9 cellular contexts compared by ENCODE assay signal in genomic region chr1:39102537-39103320, GRCh38.
DNase-seq lines count a peak whose midpoint lies in the region; ATAC-seq and TF ChIP-seq lines count a peak whose summit lies in the region.
"Had no signal": no experiment of that assay in that cellular context is flagged by ENCODE, and none has a peak within 500 bp of the region (broad histone marks: within the 10 kb centered on the region; RNA-seq: fewer than 3 reads in every experiment).

No MANE protein-coding gene starts in this region.

- H3K4me1 Mint-ChIP-seq in activated naive CD4-positive, alpha-beta T cell treated with anti-CD3 and anti-CD28 coated beads, Interleukin-2, amount 50 U/mL, for 24 hours: peaks cover 43% of the 10 kb centered on the region

- no peak for ATAC-seq in HG03469 (IDR thresholded peaks at IDR 0.05; ENCODE audit: unreplicated experiment)

- no peaks in the 10 kb centered on the region for H3K9me3 Mint-ChIP-seq in activated naive CD4-positive, alpha-beta T cell treated with anti-CD3 and anti-CD28 coated beads, Interleukin-2, amount 50 U/mL, for 24 hours
- H3K9me3 Mint-ChIP-seq: CD8-positive, alpha-beta memory T cell had no signal

- no peak overlapping the region for H2AFZ ChIP-seq in osteoblast (ENCODE audit: low read length)

- H3K36me3 ChIP-seq in HUES48 (ENCODE audit: control insufficient read depth, insufficient read depth, low read length) (no peaks in the 10 kb centered on the region), osteoblast (ENCODE audit: insufficient read depth, low read length) (no peaks in the 10 kb centered on the region)

- no peaks in the 10 kb centered on the region for H3K36me3 Mint-ChIP-seq in activated naive CD4-positive, alpha-beta T cell treated with anti-CD3 and anti-CD28 coated beads, Interleukin-2, amount 50 U/mL, for 24 hours
- H3K36me3 Mint-ChIP-seq: CD8-positive, alpha-beta memory T cell had no signal

- peak; percentile 12 for DNase-seq in activated CD4-positive, CD25-positive, alpha-beta regulatory T cell treated with anti-CD3 and anti-CD28 coated beads, Interleukin-2, amount 50 U/mL, for 72 hours
- no peak for DNase-seq in activated CD4-positive, CD25-positive, alpha-beta regulatory T cell (lab: John Stamatoyannopoulos, UW)
- DNase-seq in NCI-H774 (lab: John Stamatoyannopoulos, UW): peak; percentile 67
- peak; percentile 75 for DNase-seq in glomerular visceral epithelial cell (ENCODE audit: extremely low spot score)
- DNase-seq in osteoblast (ENCODE audit: insufficient read length, low spot score, missing footprints): peak; percentile 93

- H3K9me3 ChIP-seq in HUES48 (ENCODE audit: control insufficient read depth, insufficient read depth, low read length) (no peaks in the 10 kb centered on the region), osteoblast (ENCODE audit: low read depth, low read length) (no peaks in the 10 kb centered on the region)

- H3K27me3 Mint-ChIP-seq in activated naive CD4-positive, alpha-beta T cell treated with anti-CD3 and anti-CD28 coated beads, Interleukin-2, amount 50 U/mL, for 24 hours: no peaks in the 10 kb centered on the region

- H3K27ac Mint-ChIP-seq in activated naive CD4-positive, alpha-beta T cell treated with anti-CD3 and anti-CD28 coated beads, Interleukin-2, amount 50 U/mL, for 24 hours: peak overlapping the region; percentile 52

- H3K27me3 ChIP-seq in HUES48 (ENCODE audit: control insufficient read depth, insufficient read depth, low read length): no peaks in the 10 kb centered on the region
- H3K27me3 ChIP-seq in osteoblast (ENCODE audit: insufficient read depth, low read length): no peaks in the 10 kb centered on the region

- peak overlapping the region; percentile 61 for H3K4me3 Mint-ChIP-seq in activated naive CD4-positive, alpha-beta T cell treated with anti-CD3 and anti-CD28 coated beads, Interleukin-2, amount 50 U/mL, for 24 hours

- H3K79me2 ChIP-seq in osteoblast (ENCODE audit: insufficient read depth, low read length): peaks cover 23% of the 10 kb centered on the region

- H4K20me1 ChIP-seq in osteoblast (ENCODE audit: insufficient read depth, low read length): peaks cover 9% of the 10 kb centered on the region

- H3K27ac ChIP-seq in HUES48 (ENCODE audit: low read depth, low read length): peak overlapping the region; percentile 94
- peak overlapping the region; percentile 88 for H3K27ac ChIP-seq in osteoblast (ENCODE audit: low read depth, low read length)

- TF ChIP-seq CTCF in osteoblast (IDR thresholded peaks at IDR 0.05; ENCODE audit: extremely low read depth, low read depth, low read length): peak; percentile 82

- peak overlapping the region; percentile 71 for H3K4me2 ChIP-seq in osteoblast (ENCODE audit: insufficient read depth, low read length)

- peaks cover 38% of the 10 kb centered on the region for H3K4me1 ChIP-seq in HUES48 (ENCODE audit: control insufficient read depth, insufficient read depth, low read length)
- peaks cover 43% of the 10 kb centered on the region for H3K4me1 ChIP-seq in osteoblast (ENCODE audit: insufficient read depth, low read length)

- H3K9ac ChIP-seq in HUES48 (ENCODE audit: low read depth, low read length): peak overlapping the region; percentile 91

- H3K4me3 ChIP-seq in HUES48 (ENCODE audit: low read depth, low read length) (peak overlapping the region; percentile 86), osteoblast (ENCODE audit: insufficient read depth, low read length) (no peak overlapping the region)

Comparison
In these comparisons a context has a peak if more than half of its experiments do, and no peak if none do; other contexts are left out.
1. DNase-seq: peak in activated CD4-positive, CD25-positive, alpha-beta regulatory T cell treated with anti-CD3 and anti-CD28 coated beads, Interleukin-2, amount 50 U/mL, for 72 hours (single experiment), NCI-H774 (single experiment), glomerular visceral epithelial cell (single experiment) and osteoblast (single experiment); none in activated CD4-positive, CD25-positive, alpha-beta regulatory T cell (0 of 4).